ENCODE assay signal across 18 cellular contexts in genomic region chr18:75131455-75132000, GRCh38.
DNase-seq lines count a peak whose midpoint lies in the region; ATAC-seq lines count a peak whose summit lies in the region.
"Had no signal": no experiment of that assay in that cellular context is flagged by ENCODE, and none has a peak within 500 bp of the region (broad histone marks: within the 10 kb centered on the region; RNA-seq: fewer than 3 reads in every experiment).

No MANE protein-coding gene starts in this region.

- peaks cover 13 to 14% of the 10 kb centered on the region in 2 donors for H3K27me3 Mint-ChIP-seq in stimulated activated naive B cell treated with anti-CD40 and anti-IgM and Interleukin-4, amounts not matched to agents 10 μg/mL and 1 μg/mL and 100 μg/mL, for 72 hours
- H3K27me3 Mint-ChIP-seq: activated naive CD8-positive, alpha-beta T cell had no signal

- H3K9me3 Mint-ChIP-seq in stimulated activated naive B cell treated with anti-CD40 and anti-IgM and Interleukin-4, amounts not matched to agents 10 μg/mL and 1 μg/mL and 100 μg/mL, for 72 hours, result peaks cover 8 to 9% of the 10 kb centered on the region in 2 donors
- H3K9me3 Mint-ChIP-seq: mesothelial cell of epicardium, T-cell had no signal

- H3K4me3 ChIP-seq in subcutaneous abdominal adipose tissue (ENCODE audit: low read depth in 1 of 5, low read length in 5 of 5), result peak overlapping the region in 4 of 5 donors; percentile 15 to 54 (median 30)
- H3K4me3 ChIP-seq: BLaER1 had no signal

- no peaks in the 10 kb centered on the region for H3K9me3 ChIP-seq in subcutaneous abdominal adipose tissue (ENCODE audit: control insufficient read depth in 5 of 5, low read length in 5 of 5)
- H3K9me3 ChIP-seq: BLaER1 had no signal

- H3K27ac Mint-ChIP-seq in stimulated activated naive B cell treated with anti-CD40 and anti-IgM and Interleukin-4, amounts not matched to agents 10 μg/mL and 1 μg/mL and 100 μg/mL, for 72 hours, result no peak overlapping the region
- H3K27ac Mint-ChIP-seq: activated naive CD8-positive, alpha-beta T cell; activated T-cell treated with anti-CD3 and anti-CD28 coated beads, Interleukin-2, amount 50 U/mL, for 72 hours; mesothelial cell of epicardium had no signal

- ATAC-seq in left lobe of liver, result no peak
- no peak for ATAC-seq in stimulated activated naive B cell treated with anti-CD40 and anti-IgM and Interleukin-4, amounts not matched to agents 10 μg/mL and 1 μg/mL and 100 μg/mL, for 72 hours (replicated peaks)
- no peak for ATAC-seq in HG02938 (IDR thresholded peaks at IDR 0.05; ENCODE audit: unreplicated experiment)
- ATAC-seq in GM21737 (IDR thresholded peaks at IDR 0.05; ENCODE audit: unreplicated experiment), result no peak
- ATAC-seq: activated T-cell treated with anti-CD3 and anti-CD28 coated beads, Interleukin-2, amount 50 U/mL, for 72 hours; HCT116; T-cell had no signal

- H3K4me1 ChIP-seq in subcutaneous abdominal adipose tissue (ENCODE audit: control insufficient read depth in 5 of 5, insufficient read depth in 5 of 5, low read length in 5 of 5), result peaks cover 0 to 4% (median 3%) of the 10 kb centered on the region in 5 donors
- H3K4me1 ChIP-seq: BLaER1 had no signal

- H3K27ac ChIP-seq in subcutaneous abdominal adipose tissue (ENCODE audit: low read depth, low read length), result no peak overlapping the region
- H3K27ac ChIP-seq: BLaER1 had no signal

- H3K9ac ChIP-seq in subcutaneous abdominal adipose tissue (ENCODE audit: low read length in 5 of 5), result no peak overlapping the region
- H3K9ac ChIP-seq: BLaER1 had no signal

- no peaks in the 10 kb centered on the region for H3K36me3 Mint-ChIP-seq in stimulated activated naive B cell treated with anti-CD40 and anti-IgM and Interleukin-4, amounts not matched to agents 10 μg/mL and 1 μg/mL and 100 μg/mL, for 72 hours
- H3K36me3 Mint-ChIP-seq: activated naive CD8-positive, alpha-beta T cell; mesothelial cell of epicardium; T-cell had no signal

- H3K27me3 ChIP-seq in subcutaneous abdominal adipose tissue (ENCODE audit: control insufficient read depth in 5 of 5, insufficient read depth in 4 of 5, low read length in 5 of 5), result peaks cover 0 to 14% (median 4%) of the 10 kb centered on the region in 5 donors
- H3K27me3 ChIP-seq: BLaER1 had no signal

- H3K36me3 ChIP-seq in subcutaneous abdominal adipose tissue (ENCODE audit: control insufficient read depth in 5 of 5, insufficient read depth in 5 of 5, low read length in 5 of 5), result no peaks in the 10 kb centered on the region
- H3K36me3 ChIP-seq: BLaER1 had no signal

- DNase-seq in ELR (ENCODE audit: low read depth), result peak; percentile 4
- DNase-seq in activated CD8-positive, alpha-beta memory T cell treated with anti-CD3 and anti-CD28 coated beads, Interleukin-2, amount 50 U/mL, for 48 hours, result peak; percentile 6
- peak; percentile 28 for DNase-seq in left lobe of liver (ENCODE audit: low spot score)
- no peak for DNase-seq in stimulated activated naive B cell treated with anti-CD40 and anti-IgM and Interleukin-4, amounts not matched to agents 10 μg/mL and 1 μg/mL and 100 μg/mL, for 72 hours
- DNase-seq: activated CD4-positive, alpha-beta T cell treated with anti-CD3 and anti-CD28 coated beads, Interleukin-2, amount 50 U/mL, for 48 hours; activated T-cell treated with anti-CD3 and anti-CD28 coated beads, Interleukin-2, amount 50 U/mL, for 72 hours; NCI-H345; retina; RPMI8226; T-cell had no signal

- H3K4me1 Mint-ChIP-seq in stimulated activated naive B cell treated with anti-CD40 and anti-IgM and Interleukin-4, amounts not matched to agents 10 μg/mL and 1 μg/mL and 100 μg/mL, for 72 hours, result no peaks in the 10 kb centered on the region
- H3K4me1 Mint-ChIP-seq: mesothelial cell of epicardium, neural crest cell had no signal

- H3K4me3 Mint-ChIP-seq in stimulated activated naive B cell treated with anti-CD40 and anti-IgM and Interleukin-4, amounts not matched to agents 10 μg/mL and 1 μg/mL and 100 μg/mL, for 72 hours, result no peak overlapping the region
- H3K4me3 Mint-ChIP-seq: activated naive CD8-positive, alpha-beta T cell; activated T-cell treated with anti-CD3 and anti-CD28 coated beads, Interleukin-2, amount 50 U/mL, for 72 hours; mesothelial cell of epicardium; neural crest cell; T-cell had no signal
